27 cellular contexts compared by ENCODE assay signal in genomic region chr17:82505296-82505695, GRCh38.
"Had no signal": no experiment of that assay in that cellular context is flagged by ENCODE, and none has a peak within 500 bp of the region (broad histone marks: within the 10 kb centered on the region; RNA-seq: fewer than 3 reads in every experiment).

No MANE protein-coding gene starts in this region.

- H3K4me3 ChIP-seq: stomach, suprapubic skin, testis, thoracic aorta, thyroid gland, tibial artery, tibial nerve, transverse colon, upper lobe of left lung, upper lobe of right lung, uterus, vagina had no signal

- H3K9me3 ChIP-seq: stomach, suprapubic skin, testis, thoracic aorta, thyroid gland, tibial artery, tibial nerve, transverse colon, upper lobe of left lung, upper lobe of right lung, uterus, vagina had no signal

- H3K27me3 ChIP-seq: stomach, suprapubic skin, testis, thyroid gland, tibial artery, tibial nerve, transverse colon, upper lobe of left lung, upper lobe of right lung, uterus, vagina had no signal

- FAIRE-seq: urothelium cell line had no signal

- DNase-seq: stimulated activated CD4-positive, alpha-beta T cell treated with anti-CD3 and anti-CD28 coated beads, Interleukin-2, amount 100 ng/mL, for 48 hours; stimulated activated CD4-positive, alpha-beta T cell treated with anti-CD3 and anti-CD28 coated beads, Interleukin-4, amount 100 ng/mL, for 1 hour; stimulated activated CD4-positive, alpha-beta T cell treated with anti-CD3 and anti-CD28 coated beads, Interleukin-4, amount 100 ng/mL, for 24 hours; stimulated activated CD4-positive, alpha-beta T cell treated with anti-CD3 and anti-CD28 coated beads, Interleukin-4, amount 100 ng/mL, for 4 hours; stimulated activated CD8-positive, alpha-beta memory T cell treated with anti-CD3 and anti-CD28 coated beads, Interleukin-4, amount 100 ng/mL, for 48 hours; stimulated activated naive B cell treated with anti-CD40 and anti-IgM and Interleukin-4, amounts not matched to agents 10 μg/mL and 1 μg/mL and 100 μg/mL, for 72 hours; stimulated activated naive CD4-positive, alpha-beta T cell; stimulated activated naive CD4-positive, alpha-beta T cell treated with Interleukin-2 at 50 U/mL for 16 hours; stimulated activated naive CD8-positive, alpha-beta T cell treated with anti-CD3 and anti-CD28 coated beads, Interleukin-15, amount 100 ng/mL, for 72 hours; stimulated activated naive CD8-positive, alpha-beta T cell treated with anti-CD3 and anti-CD28 coated beads, Interleukin-15, Interleukin-2, amounts not matched to agents 100 U/mL and 50 U/mL, for 24 hours; stomach; substantia nigra; testis; thyroid gland; tibial artery; transverse colon; trophoblast cell; upper lobe of left lung; upper lobe of right lung; uterus had no signal

- H3K4me1 ChIP-seq: stomach, testis, thyroid gland, tibial nerve, transverse colon, upper lobe of left lung, upper lobe of right lung, uterus, vagina had no signal

- ATAC-seq: stimulated activated effector memory CD8-positive, alpha-beta T cell treated with anti-CD3 and anti-CD28 coated beads, Interleukin-12 subunit alpha, Interleukin-12 subunit beta, amount 100 ng/mL, for 72 hours; stimulated activated memory B cell treated with anti-CD40 and anti-IgM and Interleukin-4, amounts not matched to agents 10 μg/mL and 1 μg/mL and 100 μg/mL, for 72 hours; stimulated activated naive B cell treated with anti-CD40 and anti-IgM and Interleukin-4, amounts not matched to agents 10 μg/mL and 1 μg/mL and 100 μg/mL, for 72 hours; stimulated activated naive CD8-positive, alpha-beta T cell treated with anti-CD3 and anti-CD28 coated beads, Interleukin-15, amount 100 ng/mL, for 72 hours; stimulated activated naive CD8-positive, alpha-beta T cell treated with anti-CD3 and anti-CD28 coated beads, Interleukin-15, Interleukin-2, amounts not matched to agents 100 U/mL and 50 U/mL, for 24 hours; upper lobe of right lung had no signal

- H3K36me3 ChIP-seq: stomach, suprapubic skin, thoracic aorta, thyroid gland, tibial artery, tibial nerve, transverse colon, upper lobe of left lung, upper lobe of right lung, uterus, vagina had no signal

- H3K27ac ChIP-seq: stomach, suprapubic skin, testis, thoracic aorta, thyroid gland, tibial artery, tibial nerve, upper lobe of left lung, upper lobe of right lung, uterus, vagina had no signal
